In the genomic region with DNA sequence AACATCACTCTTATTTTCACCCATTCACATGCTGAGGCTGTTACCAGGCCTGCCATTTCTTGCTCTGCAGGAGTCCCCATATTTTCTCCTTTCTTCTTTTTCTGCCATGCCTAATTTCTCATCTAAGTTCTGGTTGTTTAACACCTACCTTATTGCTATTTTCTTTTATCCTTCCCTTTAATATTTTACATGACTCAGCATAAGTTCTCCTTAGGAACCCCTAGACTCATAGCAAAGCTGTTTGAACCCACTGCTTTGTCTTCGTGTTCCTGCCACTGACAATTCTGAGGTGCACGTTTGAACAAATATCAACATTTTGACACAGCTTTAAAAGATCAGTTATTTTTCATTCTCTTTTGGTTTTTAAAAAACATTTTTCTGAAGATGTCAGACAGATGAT, we compare ENCODE assay signal across 32 cellular contexts.
"Had no signal": no experiment of that assay in that cellular context is flagged by ENCODE, and none has a peak within 500 bp of the region (broad histone marks: within the 10 kb centered on the region; RNA-seq: fewer than 3 reads in every experiment).

No MANE protein-coding gene starts in this region.

- H3K9me3 Mint-ChIP-seq: activated CD8-positive, alpha-beta T cell treated with anti-CD3 and anti-CD28 coated beads for 36 hours; activated naive CD4-positive, alpha-beta T cell treated with anti-CD3 and anti-CD28 coated beads for 36 hours; activated naive CD4-positive, alpha-beta T cell treated with anti-CD3 and anti-CD28 coated beads, Interleukin-2, amount 50 U/mL, for 24 hours; activated naive CD8-positive, alpha-beta T cell treated with anti-CD3 and anti-CD28 coated beads for 36 hours; activated naive CD8-positive, alpha-beta T cell treated with anti-CD3 and anti-CD28 coated beads, Interleukin-2, amount 50 U/mL, for 24 hours; activated T-cell treated with anti-CD3 and anti-CD28 coated beads, Interleukin-2, amount 50 U/mL, for 4 hours; activated T-helper 2 cell treated with anti-CD3 and anti-CD28 coated beads, Interferon-gamma antibody, Interleukin-2, Interleukin-4, amounts not matched to agents 10 μg/mL and 5 μg/mL and 100 μg/mL, durations not matched to agents 14 hours and 24 hours and 36 hours; effector memory CD8-positive, alpha-beta T cell had no signal

- H3K4me2 ChIP-seq: hepatocyte had no signal

- ATAC-seq: activated CD8-positive, alpha-beta T cell treated with anti-CD3 and anti-CD28 coated beads for 36 hours; activated naive CD8-positive, alpha-beta T cell treated with anti-CD3 and anti-CD28 coated beads, Interleukin-2, amount 50 U/mL, for 24 hours; activated T-cell treated with anti-CD3 and anti-CD28 coated beads, Interleukin-2, amount 50 U/mL, for 4 hours; body of pancreas; effector memory CD8-positive, alpha-beta T cell; gastroesophageal sphincter; heart right ventricle had no signal

- H3K36me3 ChIP-seq: adrenal gland, esophagus squamous epithelium, gastroesophageal sphincter, heart right ventricle had no signal

- H3K27me3 Mint-ChIP-seq: activated naive CD4-positive, alpha-beta T cell treated with anti-CD3 and anti-CD28 coated beads, Interleukin-2, amount 50 U/mL, for 24 hours had no signal

- DNase-seq: activated CD4-positive, alpha-beta T cell treated with anti-CD3 and anti-CD28 coated beads for 4 hours; activated CD4-positive, alpha-beta T cell treated with anti-CD3 and anti-CD28 coated beads, Interleukin-2, amount 50 U/mL, for 1 hour; activated CD4-positive, alpha-beta T cell treated with anti-CD3 and anti-CD28 coated beads, Interleukin-2, amount 50 U/mL, for 48 hours; activated CD4-positive, CD25-positive, alpha-beta regulatory T cell; activated CD4-positive, CD25-positive, alpha-beta regulatory T cell treated with anti-CD3 and anti-CD28 coated beads, Interleukin-2, amount 50 U/mL, for 72 hours; activated CD8-positive, alpha-beta memory T cell treated with anti-CD3 and anti-CD28 coated beads for 24 hours; activated CD8-positive, alpha-beta T cell treated with anti-CD3 and anti-CD28 coated beads for 36 hours; activated effector memory CD4-positive, alpha-beta T cell treated with anti-CD3 and anti-CD28 coated beads, Interleukin-2, amount 50 U/mL, for 16 hours; activated naive CD4-positive, alpha-beta T cell treated with anti-CD3 and anti-CD28 coated beads for 36 hours; activated naive CD8-positive, alpha-beta T cell treated with anti-CD3 and anti-CD28 coated beads for 36 hours; activated naive CD8-positive, alpha-beta T cell treated with anti-CD3 and anti-CD28 coated beads, Interleukin-2, amount 50 U/mL, for 24 hours; activated T-cell treated with anti-CD3 and anti-CD28 coated beads, Interleukin-2, amount 50 U/mL, for 4 hours; adrenal gland; amygdala; aorta; body of pancreas; caudate nucleus; cortex of kidney; dermis blood vessel endothelial cell; effector CD4-positive, alpha-beta T cell; effector memory CD8-positive, alpha-beta T cell; esophagus squamous epithelium; foreskin melanocyte; heart right ventricle; T-helper 2 cell had no signal

- H2AFZ ChIP-seq: hepatocyte had no signal

- FAIRE-seq: colon, endothelial cell of umbilical vein had no signal

- H3K4me1 Mint-ChIP-seq: activated naive CD8-positive, alpha-beta T cell treated with anti-CD3 and anti-CD28 coated beads, Interleukin-2, amount 50 U/mL, for 24 hours had no signal

- H3K4me3 ChIP-seq: adrenal gland, body of pancreas, esophagus squamous epithelium, gastroesophageal sphincter, heart right ventricle, hepatocyte had no signal

- H3K27me3 ChIP-seq: adrenal gland, body of pancreas, hepatocyte had no signal

- H3K4me1 ChIP-seq: adrenal gland, body of pancreas, esophagus squamous epithelium, gastroesophageal sphincter, heart right ventricle had no signal

- H3K9me3 ChIP-seq: adrenal gland, body of pancreas, esophagus squamous epithelium, gastroesophageal sphincter, heart right ventricle had no signal

- H3K27ac ChIP-seq: adrenal gland, body of pancreas, epithelial cell of prostate, esophagus squamous epithelium, gastroesophageal sphincter, heart right ventricle, hepatocyte had no signal

- H3K79me2 ChIP-seq: hepatocyte had no signal

- H3K27ac Mint-ChIP-seq: activated CD8-positive, alpha-beta T cell treated with anti-CD3 and anti-CD28 coated beads for 36 hours; activated naive CD4-positive, alpha-beta T cell treated with anti-CD3 and anti-CD28 coated beads for 36 hours; activated naive CD4-positive, alpha-beta T cell treated with anti-CD3 and anti-CD28 coated beads, Interleukin-2, amount 50 U/mL, for 24 hours; activated naive CD8-positive, alpha-beta T cell treated with anti-CD3 and anti-CD28 coated beads for 36 hours; activated naive CD8-positive, alpha-beta T cell treated with anti-CD3 and anti-CD28 coated beads, Interleukin-2, amount 50 U/mL, for 24 hours; activated T-helper 2 cell treated with anti-CD3 and anti-CD28 coated beads, Interferon-gamma antibody, Interleukin-2, Interleukin-4, amounts not matched to agents 10 μg/mL and 5 μg/mL and 100 μg/mL, durations not matched to agents 14 hours and 24 hours and 36 hours; effector memory CD8-positive, alpha-beta T cell had no signal

- H3K4me3 Mint-ChIP-seq: activated CD8-positive, alpha-beta T cell treated with anti-CD3 and anti-CD28 coated beads for 36 hours; activated naive CD4-positive, alpha-beta T cell treated with anti-CD3 and anti-CD28 coated beads for 36 hours; activated naive CD4-positive, alpha-beta T cell treated with anti-CD3 and anti-CD28 coated beads, Interleukin-2, amount 50 U/mL, for 24 hours; activated naive CD8-positive, alpha-beta T cell treated with anti-CD3 and anti-CD28 coated beads for 36 hours; activated naive CD8-positive, alpha-beta T cell treated with anti-CD3 and anti-CD28 coated beads, Interleukin-2, amount 50 U/mL, for 24 hours; activated T-cell treated with anti-CD3 and anti-CD28 coated beads, Interleukin-2, amount 50 U/mL, for 4 hours; effector memory CD8-positive, alpha-beta T cell had no signal
